19 cellular contexts compared by ENCODE assay signal in the genomic region with DNA sequence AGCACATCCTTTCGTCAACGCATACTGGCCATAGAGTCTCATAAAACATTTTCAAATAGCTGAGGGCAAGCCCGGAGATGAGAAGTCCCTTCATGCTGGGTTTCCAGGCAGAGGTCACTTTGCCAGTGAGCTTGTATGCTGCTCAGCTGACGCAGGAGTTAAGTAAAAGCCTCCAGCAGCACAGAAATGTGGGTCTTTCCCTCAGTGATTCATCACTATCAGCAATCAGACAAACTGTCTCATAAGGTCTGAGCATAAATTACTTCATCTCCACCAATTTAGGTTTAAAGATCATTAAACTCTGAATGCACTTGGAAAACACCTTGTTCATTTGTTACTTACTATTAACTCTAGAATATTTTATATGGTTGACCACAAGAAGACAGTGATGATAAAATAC.
A peak's percentile ranks its signal among the peaks of the same experiment; 100 is the strongest.
DNase-seq lines count a peak whose midpoint lies in the region; ATAC-seq, FAIRE-seq and TF ChIP-seq lines count a peak whose summit lies in the region.
"Had no signal": no experiment of that assay in that cellular context is flagged by ENCODE, and none has a peak within 500 bp of the region (broad histone marks: within the 10 kb centered on the region; RNA-seq: fewer than 3 reads in every experiment).

No MANE protein-coding gene starts in this region.

- ATAC-seq in HG02642 (IDR thresholded peaks at IDR 0.05; ENCODE audit: poor library complexity, unreplicated experiment) (no peak), HG03135 (IDR thresholded peaks at IDR 0.05; ENCODE audit: unreplicated experiment) (no peak)
- ATAC-seq: naive thymus-derived CD8-positive, alpha-beta T cell had no signal

- H3K36me3 ChIP-seq in adipocyte (ENCODE audit: control insufficient read depth, insufficient read depth, low read length, severe bottlenecking) (no peaks in the 10 kb centered on the region), tibial artery (no peaks in the 10 kb centered on the region)
- H3K36me3 ChIP-seq: BLaER1 treated with 17β-estradiol and CSF1 and Interleukin-3, amounts not matched to agents 10 nM and 100 nM; esophagus muscularis mucosa; sigmoid colon; SJCRH30; WERI-Rb-1 had no signal

- intact Hi-C loops in tibial artery (cut with DNase I; ENCODE audit: low total_unique reads): no loop called here

- no peak for TF ChIP-seq POLR2A in GM12891 (IDR thresholded peaks at IDR 0.05; ENCODE audit: low read depth, low read length)

- H3K4me1 ChIP-seq in adipocyte (ENCODE audit: control insufficient read depth, insufficient read depth, low read length): peaks cover 40% of the 10 kb centered on the region
- no peaks in the 10 kb centered on the region for H3K4me1 ChIP-seq in tibial artery
- H3K4me1 ChIP-seq: sigmoid colon had no signal

- no peaks in the 10 kb centered on the region for H3K27me3 ChIP-seq in adipocyte (replicated peaks; ENCODE audit: control insufficient read depth, insufficient read depth, low read length)
- H3K27me3 ChIP-seq in tibial artery: no peaks in the 10 kb centered on the region
- H3K27me3 ChIP-seq: BLaER1 treated with 17β-estradiol and CSF1 and Interleukin-3, amounts not matched to agents 10 nM and 100 nM; esophagus muscularis mucosa; sigmoid colon; SJCRH30 had no signal

- peak; percentile 64 for FAIRE-seq in GM12891 (lab: Jason Lieb, UNC)
- FAIRE-seq: urothelium cell line had no signal

- no peak overlapping the region for H3K27ac ChIP-seq in tibial artery
- H3K27ac ChIP-seq: BLaER1 treated with 17β-estradiol and CSF1 and Interleukin-3, amounts not matched to agents 10 nM and 100 nM; esophagus muscularis mucosa; HL-60; sigmoid colon; SJCRH30; WERI-Rb-1 had no signal

- no peak for TF ChIP-seq CTCF in tibial artery (IDR thresholded peaks at IDR 0.05)

- DNase-seq in A172 (ENCODE audit: low spot score) (peak; percentile 74), GM12891 (ENCODE audit: insufficient read length, low spot score) (no peak), adipocyte (ENCODE audit: low read depth) (peak; percentile 40), glomerular visceral epithelial cell (ENCODE audit: extremely low spot score) (peak; percentile 64), tibial artery (no peak), hepatic stellate cell (ENCODE audit: low spot score) (no peak)
- DNase-seq: activated T-cell treated with anti-CD3 and anti-CD28 coated beads, Interleukin-2, amount 50 U/mL, for 72 hours; naive thymus-derived CD8-positive, alpha-beta T cell; NCI-H1092; NCI-H510A treated with DMSO at 0.1 percent for 48 hours; sigmoid colon; SJCRH30; WERI-Rb-1 had no signal

- no peak overlapping the region for H3K9ac ChIP-seq in adipocyte (ENCODE audit: low read length)
- H3K9ac ChIP-seq: BLaER1 treated with 17β-estradiol and CSF1 and Interleukin-3, amounts not matched to agents 10 nM and 100 nM had no signal

- H3K9me3 ChIP-seq in adipocyte (ENCODE audit: control insufficient read depth, low read length) (no peaks in the 10 kb centered on the region), tibial artery (no peaks in the 10 kb centered on the region)
- H3K9me3 ChIP-seq: esophagus muscularis mucosa, sigmoid colon, SJCRH30 had no signal

- peak overlapping the region; percentile 49 for H3K4me3 ChIP-seq in adipocyte (ENCODE audit: low read length)
- H3K4me3 ChIP-seq in tibial artery: no peak overlapping the region
- H3K4me3 ChIP-seq: BLaER1 treated with 17β-estradiol and CSF1 and Interleukin-3, amounts not matched to agents 10 nM and 100 nM; esophagus muscularis mucosa; sigmoid colon; SJCRH30 had no signal

TF ChIP-seq in GM12891, 5 proteins besides CTCF, POLR2A, EP300 and RAD21:
- TF ChIP-seq POU2F2 (IDR thresholded peaks at IDR 0.05; ENCODE audit: low read depth, low read length): no peak

Comparison
In these comparisons a context has a peak if more than half of its experiments do, and no peak if none do; other contexts are left out.
1. DNase-seq: peak in A172 (single experiment), adipocyte (single experiment) and glomerular visceral epithelial cell (single experiment); none in GM12891 (single experiment), tibial artery (0 of 2) and hepatic stellate cell (single experiment).